8 cellular contexts compared by ENCODE assay signal in the genomic region with DNA sequence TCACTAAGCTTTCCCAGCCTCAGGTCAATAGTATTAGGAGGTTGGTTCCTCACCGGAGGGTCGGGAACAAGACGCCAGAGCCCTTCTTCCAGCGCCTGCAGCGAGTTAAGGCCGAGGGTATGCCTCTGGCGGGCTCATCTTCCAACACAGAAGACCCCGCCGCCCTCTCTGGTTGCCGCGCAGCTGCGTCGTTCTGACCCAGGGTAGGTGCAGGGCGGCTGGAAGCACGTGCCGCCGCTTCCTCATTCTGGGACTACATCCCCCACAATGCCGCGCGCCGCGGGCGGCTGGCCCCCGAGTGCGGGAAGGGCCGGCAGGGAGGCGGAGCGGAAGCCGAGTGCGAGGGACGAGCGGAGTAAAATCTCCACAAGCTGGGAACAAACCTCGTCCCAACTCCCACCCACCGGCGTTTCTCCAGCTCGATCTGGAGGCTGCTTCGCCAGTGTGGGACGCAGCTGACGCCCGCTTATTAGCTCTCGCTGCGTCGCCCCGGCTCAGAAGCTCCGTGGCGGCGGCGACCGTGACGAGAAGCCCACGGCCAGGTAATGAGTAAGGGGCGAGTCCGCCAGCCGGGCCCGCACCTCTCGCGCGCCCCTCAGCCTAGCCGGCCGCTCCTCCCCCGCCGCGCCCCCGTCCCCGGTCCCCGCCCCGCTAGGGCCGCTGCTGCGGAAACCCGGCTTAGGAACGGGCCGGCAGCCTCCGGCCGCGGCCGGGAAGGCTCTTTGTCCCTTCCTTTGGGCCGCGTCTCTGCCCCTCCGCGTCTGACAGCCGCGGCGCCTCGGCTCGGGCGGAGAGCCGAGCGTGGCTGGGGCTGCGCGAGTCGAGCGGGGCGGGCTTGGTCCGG. TPM values are rescaled to one million over a fixed set of nuclear protein-coding genes. Genes with fewer than 3 reads are reported as not detected.
DNase-seq lines count a peak whose midpoint lies in the region; ATAC-seq and TF ChIP-seq lines count a peak whose summit lies in the region.

A gene with protein sequence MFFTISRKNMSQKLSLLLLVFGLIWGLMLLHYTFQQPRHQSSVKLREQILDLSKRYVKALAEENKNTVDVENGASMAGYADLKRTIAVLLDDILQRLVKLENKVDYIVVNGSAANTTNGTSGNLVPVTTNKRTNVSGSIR (plus strand): TSS at position 319 of the 844 bp plus-strand sequence. CDS start 13,934 bp downstream, outside the sequence.

- peak within 1 kb of the TSS; percentile 74 for H3K27ac Mint-ChIP-seq in T-helper 17 cell

- H3K4me3 ChIP-seq in ascending aorta (peak within 1 kb of the TSS; percentile 72 to 94), rectal smooth muscle tissue (ENCODE audit: low read length) (peak within 1 kb of the TSS; percentile 87), vagina (peak within 1 kb of the TSS; percentile 74 to 95)

- no peaks in the 10 kb centered on the region for H3K27me3 Mint-ChIP-seq in T-helper 17 cell

- H3K4me1 ChIP-seq in ascending aorta (peaks cover 0 to 8% of the 10 kb centered on the region in 2 donors), rectal smooth muscle tissue (ENCODE audit: control insufficient read depth, insufficient read depth, low read length) (no peaks in the 10 kb centered on the region), vagina (peaks cover 33% of the 10 kb centered on the region)

- H3K27ac ChIP-seq in ascending aorta (peak within 1 kb of the TSS; percentile 94 to 100), rectal smooth muscle tissue (ENCODE audit: low read depth, low read length) (peak within 1 kb of the TSS; percentile 95), vagina (peak within 1 kb of the TSS; percentile 94)

- H3K9ac ChIP-seq in rectal smooth muscle tissue (ENCODE audit: low read length): peak within 1 kb of the TSS; percentile 74

- peak; percentile 79 for ATAC-seq in HG02852 (IDR thresholded peaks at IDR 0.05; ENCODE audit: unreplicated experiment)
- peak; percentile 96 for ATAC-seq in T-helper 17 cell

- H3K4me3 Mint-ChIP-seq in T-helper 17 cell: peak within 1 kb of the TSS; percentile 95

- intact Hi-C loops in ascending aorta (cut with DNase I): loop anchor here (1.0 to 5.0 kb wide), 5 partner anchors 65 to 1530 kb away; partner anchors contain the start of genes CYCS, FAM221A and MALSU1
- intact Hi-C loops in vagina (cut with DNase I): no loop called here

- H3K36me3 ChIP-seq in ascending aorta (no peaks in the 10 kb centered on the region), rectal smooth muscle tissue (ENCODE audit: control insufficient read depth, insufficient read depth, low read length) (no peaks in the 10 kb centered on the region), vagina (no peaks in the 10 kb centered on the region)

- peaks cover 3% of the 10 kb centered on the region for H3K36me3 Mint-ChIP-seq in T-helper 17 cell (ENCODE audit: low read depth)

- H3K4me1 Mint-ChIP-seq in T-helper 17 cell: peaks cover 30% of the 10 kb centered on the region

- H3K27me3 ChIP-seq in ascending aorta: no peaks in the 10 kb centered on the region
- H3K27me3 ChIP-seq in rectal smooth muscle tissue (ENCODE audit: control insufficient read depth, insufficient read depth, low read length): no peaks in the 10 kb centered on the region
- H3K27me3 ChIP-seq in vagina: no peaks in the 10 kb centered on the region

- no peak for TF ChIP-seq CTCF in ascending aorta (IDR thresholded peaks at IDR 0.05)
- no peak for TF ChIP-seq CTCF in vagina (IDR thresholded peaks at IDR 0.05)

- TF ChIP-seq POLR2A in GM15510 (IDR thresholded peaks at IDR 0.05; ENCODE audit: borderline replicate concordance, extremely low read depth, insufficient read length) (peak; percentile 49), vagina (IDR thresholded peaks at IDR 0.05) (peak in 1 of 2 donors; percentile 30)

- H3K9me3 ChIP-seq in T-helper 17 cell (ENCODE audit: control insufficient read depth, low read length, poor library complexity, severe bottlenecking) (no peaks in the 10 kb centered on the region), ascending aorta (no peaks in the 10 kb centered on the region), vagina (no peaks in the 10 kb centered on the region)

- DNase-seq in NCI-H1436 treated with DMSO at 0.1 percent for 48 hours (lab: John Stamatoyannopoulos, UW): peak; percentile 11
- peak; percentile 69 to 78 (median 71) for DNase-seq in T-helper 17 cell
- DNase-seq in ascending aorta (ENCODE audit: low spot score in 2 of 2): peak; percentile 75 to 96
- DNase-seq in hepatic stellate cell (ENCODE audit: low spot score): peak; percentile 93
- DNase-seq in vagina (ENCODE audit: extremely low spot score in 2 of 2): peak in 1 of 2 donors; percentile 94

RNA-seq across cellular contexts. Expression of the gene that starts here (rescaled TPM):
- total RNA-seq in T-helper 17 cell: 1 to 10 TPM; 6.5 to 7.5 TPM
- 140 TPM for total RNA-seq in ascending aorta
- 18.7 TPM for total RNA-seq in vagina
